Comparison of ENCODE assay signal across 12 cellular contexts in genomic region chr2:69464575-69464974, GRCh38. TPM values are rescaled to one million over a fixed set of nuclear protein-coding genes. Genes with fewer than 3 reads are reported as not detected.
A peak's percentile ranks its signal among the peaks of the same experiment; 100 is the strongest.
DNase-seq lines count a peak whose midpoint lies in the region; ATAC-seq and TF ChIP-seq lines count a peak whose summit lies in the region.
"Had no signal": no experiment of that assay in that cellular context is flagged by ENCODE, and none has a peak within 500 bp of the region (broad histone marks: within the 10 kb centered on the region; RNA-seq: fewer than 3 reads in every experiment).

No MANE protein-coding gene starts in this region.

- no peak overlapping the region for H2AFZ ChIP-seq in mammary epithelial cell (ENCODE audit: low read depth, low read length)

- dilution Hi-C loops in mammary epithelial cell (cut with HindIII; ENCODE audit: low sequenced_read_pairs) = no loop called here

- TSS peak; percentile 5 for BruUV-seq in mammary epithelial cell (replicated peaks; lab: Mats Ljungman, UMichigan)

- no peaks in the 10 kb centered on the region for H4K20me1 ChIP-seq in mammary epithelial cell (ENCODE audit: insufficient read depth, low read length)

- peaks cover 2% of the 10 kb centered on the region for H3K4me1 Mint-ChIP-seq in activated naive CD4-positive, alpha-beta T cell treated with anti-CD3 and anti-CD28 coated beads for 36 hours (ENCODE audit: low read depth)
- H3K4me1 Mint-ChIP-seq in endodermal cell = no peaks in the 10 kb centered on the region
- H3K4me1 Mint-ChIP-seq: WTC11 had no signal

- no peak overlapping the region for H3K4me3 ChIP-seq in mammary epithelial cell (replicated peaks in 1 of 3; ENCODE audit: insufficient read depth in 1 of 3, low read depth in 2 of 3, low read length in 3 of 3)
- H3K4me3 ChIP-seq in upper lobe of right lung = no peak overlapping the region
- H3K4me3 ChIP-seq in endodermal cell (ENCODE audit: low read length) = no peak overlapping the region

- CTCF ChIA-PET in activated naive CD4-positive, alpha-beta T cell treated with anti-CD3 and anti-CD28 coated beads for 36 hours (lab: Charles Lee) = no interaction called here
- CTCF ChIA-PET in mammary epithelial cell (lab: Charles Lee; ENCODE audit: low non-redundant PET) = no interaction called here

- DNase-seq in activated naive CD4-positive, alpha-beta T cell treated with anti-CD3 and anti-CD28 coated beads for 36 hours = peak; percentile 20
- no peak for DNase-seq in activated naive CD4-positive, alpha-beta T cell treated with Interleukin-2 at 50 U/mL for 16 hours
- DNase-seq in mammary epithelial cell (peak; percentile 86), iris pigment epithelial cell (ENCODE audit: low read depth) (peak; percentile 79), upper lobe of right lung (no peak), endodermal cell (no peak), NCI-H128 (lab: John Stamatoyannopoulos, UW; ENCODE audit: unreplicated experiment) (no peak), inferior parietal cortex (ENCODE audit: extremely low spot score) (no peak)
- DNase-seq: AML-193, small intestine had no signal

- H3K4me1 ChIP-seq in mammary epithelial cell (ENCODE audit: insufficient read depth, low read length) (peaks cover 3% of the 10 kb centered on the region), upper lobe of right lung (no peaks in the 10 kb centered on the region), endodermal cell (ENCODE audit: control insufficient read depth, insufficient read depth, low read length) (no peaks in the 10 kb centered on the region)

- H3K9ac ChIP-seq in mammary epithelial cell (ENCODE audit: insufficient read depth, low read length) = no peak overlapping the region
- H3K9ac ChIP-seq in endodermal cell (ENCODE audit: extremely low read depth, low read length, poor library complexity, severe bottlenecking) = no peak overlapping the region

- H3K27ac ChIP-seq in mammary epithelial cell (ENCODE audit: insufficient read depth, low read depth, low read length) = peak overlapping the region; percentile 55
- H3K27ac ChIP-seq in upper lobe of right lung = no peak overlapping the region
- H3K27ac ChIP-seq in endodermal cell (ENCODE audit: low read depth, low read length) = no peak overlapping the region

- ATAC-seq in upper lobe of right lung = peak; percentile 41
- ATAC-seq: WTC11 had no signal

- no peaks in the 10 kb centered on the region for H3K9me3 Mint-ChIP-seq in activated naive CD4-positive, alpha-beta T cell treated with anti-CD3 and anti-CD28 coated beads for 36 hours
- no peaks in the 10 kb centered on the region for H3K9me3 Mint-ChIP-seq in endodermal cell
- H3K9me3 Mint-ChIP-seq: dendritic cell treated with granulocyte-macrophage colony-stimulating factor and Interleukin-4, amounts not matched to agents 40 ng/mL and 50 ng/mL, for 4 days; WTC11 had no signal

- H3K9me3 ChIP-seq in mammary epithelial cell (replicated peaks; ENCODE audit: insufficient read depth, low read length) (no peaks in the 10 kb centered on the region), upper lobe of right lung (no peaks in the 10 kb centered on the region), endodermal cell (ENCODE audit: control insufficient read depth, low read length) (no peaks in the 10 kb centered on the region)

- H3K36me3 Mint-ChIP-seq in activated naive CD4-positive, alpha-beta T cell treated with anti-CD3 and anti-CD28 coated beads for 36 hours (ENCODE audit: low read depth) = peaks cover 28% of the 10 kb centered on the region
- H3K36me3 Mint-ChIP-seq in endodermal cell (ENCODE audit: low read depth) = peaks cover 30% of the 10 kb centered on the region

- TF ChIP-seq CTCF in mammary epithelial cell (conservative IDR thresholded peaks at IDR 0.05 in 1 of 2, IDR thresholded peaks at IDR 0.05 in 1 of 2; ENCODE audit: extremely low read depth in 1 of 2, insufficient read depth in 1 of 2, low read depth in 1 of 2, low read length in 2 of 2) = peak in 1 of 2 donors; percentile 8
- no peak for TF ChIP-seq CTCF in upper lobe of right lung (IDR thresholded peaks at IDR 0.05)
- TF ChIP-seq CTCF in endodermal cell (conservative IDR thresholded peaks at IDR 0.05) = no peak

- no peak overlapping the region for H3K4me2 ChIP-seq in mammary epithelial cell (ENCODE audit: insufficient read depth, low read depth, low read length)

- H3K27me3 ChIP-seq in mammary epithelial cell (ENCODE audit: insufficient read depth, low read length) = no peaks in the 10 kb centered on the region
- no peaks in the 10 kb centered on the region for H3K27me3 ChIP-seq in upper lobe of right lung
- no peaks in the 10 kb centered on the region for H3K27me3 ChIP-seq in endodermal cell (ENCODE audit: control insufficient read depth, insufficient read depth, low read length, poor library complexity, severe bottlenecking)

- H3K36me3 ChIP-seq in mammary epithelial cell (ENCODE audit: insufficient read depth, low read length) (peaks cover 3% of the 10 kb centered on the region), upper lobe of right lung (peaks cover 20% of the 10 kb centered on the region), endodermal cell (ENCODE audit: control insufficient read depth, insufficient read depth, low read length) (peaks cover 19% of the 10 kb centered on the region)

- in situ Hi-C loops in mammary epithelial cell (cut with MboI; ENCODE audit: low sequenced_read_pairs in 2 of 2) = no loop called here

- no peaks in the 10 kb centered on the region for H3K27me3 Mint-ChIP-seq in activated naive CD4-positive, alpha-beta T cell treated with anti-CD3 and anti-CD28 coated beads for 36 hours (ENCODE audit: low read depth)
- H3K27me3 Mint-ChIP-seq in endodermal cell (ENCODE audit: insufficient read depth) = no peaks in the 10 kb centered on the region
- H3K27me3 Mint-ChIP-seq: dendritic cell treated with granulocyte-macrophage colony-stimulating factor and Interleukin-4, amounts not matched to agents 40 ng/mL and 50 ng/mL, for 4 days had no signal

- no peak overlapping the region for H3K4me3 Mint-ChIP-seq in activated naive CD4-positive, alpha-beta T cell treated with anti-CD3 and anti-CD28 coated beads for 36 hours
- no peak overlapping the region for H3K4me3 Mint-ChIP-seq in endodermal cell
- H3K4me3 Mint-ChIP-seq: dendritic cell treated with granulocyte-macrophage colony-stimulating factor and Interleukin-4, amounts not matched to agents 40 ng/mL and 50 ng/mL, for 4 days; WTC11 had no signal

- H3K27ac Mint-ChIP-seq in activated naive CD4-positive, alpha-beta T cell treated with anti-CD3 and anti-CD28 coated beads for 36 hours = no peak overlapping the region
- no peak overlapping the region for H3K27ac Mint-ChIP-seq in endodermal cell
- H3K27ac Mint-ChIP-seq: dendritic cell treated with granulocyte-macrophage colony-stimulating factor and Interleukin-4, amounts not matched to agents 40 ng/mL and 50 ng/mL, for 4 days had no signal

- no peaks in the 10 kb centered on the region for H3K79me2 ChIP-seq in mammary epithelial cell (ENCODE audit: insufficient read depth, low read length)

- intact Hi-C loops in activated naive CD4-positive, alpha-beta T cell treated with anti-CD3 and anti-CD28 coated beads for 36 hours (cut with micrococcal nuclease) = no loop called here
- intact Hi-C loops in mammary epithelial cell (cut with micrococcal nuclease) (no loop called here), upper lobe of right lung (cut with DNase I) (no loop called here)

- 34% methylated on average over 3 of the region's 3 CpGs for WGBS in mammary epithelial cell (ENCODE audit: low coverage, missing lambda C conversion rate)
- 88% methylated on average over 3 of the region's 3 CpGs; no CpG with 5 or more reads in 1 of the 2 experiments for WGBS in endodermal cell (ENCODE audit: insufficient coverage in 1 of 2, insufficient read length in 1 of 2), 2 experiments

RNA-seq across cellular contexts. Expression of gene NFU1, which starts 27.3 kb away (rescaled TPM):
- total RNA-seq in activated naive CD4-positive, alpha-beta T cell treated with anti-CD3 and anti-CD28 coated beads for 36 hours = 10 to 100 TPM; 35.7 to 39.3 TPM
- total RNA-seq in mammary epithelial cell (10 to 100 TPM; 23.0 to 39.3 TPM), upper lobe of right lung (42.9 TPM), endodermal cell (10 to 100 TPM; 37.0 to 37.9 TPM)
- polyA plus RNA-seq in mammary epithelial cell = 21.8 TPM
- 46.2 TPM for polyA minus RNA-seq in mammary epithelial cell
- polyA plus RNA-seq in endodermal cell (2013, experiment 1 of 2) = 48.3 TPM
- polyA plus RNA-seq in endodermal cell (2013, experiment 2 of 2) = 47.9 TPM

Comparison
In these comparisons a context has a peak if more than half of its experiments do, and no peak if none do; other contexts are left out.
1. DNase-seq: peak in activated naive CD4-positive, alpha-beta T cell treated with anti-CD3 and anti-CD28 coated beads for 36 hours (single experiment), mammary epithelial cell (single experiment) and iris pigment epithelial cell (single experiment); none in activated naive CD4-positive, alpha-beta T cell treated with Interleukin-2 at 50 U/mL for 16 hours (single experiment), upper lobe of right lung (single experiment), endodermal cell (single experiment), NCI-H128 (single experiment) and inferior parietal cortex (single experiment).